14 cellular contexts compared by ENCODE assay signal in genomic region chr9:5549671-5550650, GRCh38. TPM values are rescaled to one million over a fixed set of nuclear protein-coding genes. Genes with fewer than 3 reads are reported as not detected.
DNase-seq lines count a peak whose midpoint lies in the region; ATAC-seq and TF ChIP-seq lines count a peak whose summit lies in the region.
"Had no signal": no experiment of that assay in that cellular context is flagged by ENCODE, and none has a peak within 500 bp of the region (broad histone marks: within the 10 kb centered on the region; RNA-seq: fewer than 3 reads in every experiment).

No MANE protein-coding gene starts in this region.

- H3K4me3 Mint-ChIP-seq in activated T-helper 17 cell treated with anti-CD3 and anti-CD28 coated beads, Interleukin-2, amount 50 U/mL, for 72 hours: no peak overlapping the region
- H3K4me3 Mint-ChIP-seq: CD4-positive, alpha-beta T cell had no signal

- ATAC-seq in HG03280 (IDR thresholded peaks at IDR 0.05; ENCODE audit: unreplicated experiment) (no peak), HG02852 (IDR thresholded peaks at IDR 0.05; ENCODE audit: unreplicated experiment) (no peak)
- ATAC-seq in activated T-helper 17 cell treated with anti-CD3 and anti-CD28 coated beads, Interleukin-2, amount 50 U/mL, for 72 hours (replicated peaks): no peak
- ATAC-seq: Right ventricle myocardium inferior had no signal

- peak; percentile 75 for DNase-seq in GM03348 (ENCODE audit: low spot score)
- no peak for DNase-seq in RWPE1 (ENCODE audit: low spot score)
- DNase-seq in epithelial cell of prostate (ENCODE audit: low read depth, low spot score): peak; percentile 48
- DNase-seq in stimulated activated CD8-positive, alpha-beta memory T cell treated with anti-CD3 and anti-CD28 coated beads, Interleukin-4, amount 100 ng/mL, for 48 hours: no peak
- DNase-seq: amygdala; CD4-positive, alpha-beta T cell; midbrain; NCI-H510A had no signal

- POLR2A ChIA-PET in RWPE1 (lab: Yijun Ruan, JAX; ENCODE audit: low non-redundant PET): no interaction called here

- H3K4me2 ChIP-seq in parathyroid adenoma (ENCODE audit: low read length): no peak overlapping the region

- H3K4me3 ChIP-seq in parathyroid adenoma (ENCODE audit: low read depth, low read length): no peak overlapping the region

- H3K27ac ChIP-seq in RWPE1 (peak overlapping the region; percentile 28; the same call in 1 of the 2 replicates), epithelial cell of prostate (peak overlapping the region; percentile 84), parathyroid adenoma (peak overlapping the region; percentile 82)

- H3K27me3 ChIP-seq in parathyroid adenoma (ENCODE audit: control insufficient read depth, insufficient read depth, low read length): no peaks in the 10 kb centered on the region

- no peaks in the 10 kb centered on the region for H3K36me3 Mint-ChIP-seq in activated T-helper 17 cell treated with anti-CD3 and anti-CD28 coated beads, Interleukin-2, amount 50 U/mL, for 72 hours (ENCODE audit: low read depth)

- no peaks in the 10 kb centered on the region for H3K79me2 ChIP-seq in parathyroid adenoma

- H3K9me3 Mint-ChIP-seq in activated T-helper 17 cell treated with anti-CD3 and anti-CD28 coated beads, Interleukin-2, amount 50 U/mL, for 72 hours: no peaks in the 10 kb centered on the region
- H3K9me3 Mint-ChIP-seq: CD4-positive, alpha-beta T cell had no signal

- TF ChIP-seq CTCF in RWPE1 (conservative IDR thresholded peaks at IDR 0.05; ENCODE audit: low read depth): no peak
- TF ChIP-seq CTCF in parathyroid adenoma (IDR thresholded peaks at IDR 0.05): no peak

- H3K9me3 ChIP-seq in parathyroid adenoma (ENCODE audit: control insufficient read depth, low read length): no peaks in the 10 kb centered on the region

- H3K4me1 ChIP-seq in parathyroid adenoma: peaks cover 21% of the 10 kb centered on the region

- no peaks in the 10 kb centered on the region for H3K36me3 ChIP-seq in parathyroid adenoma (ENCODE audit: control insufficient read depth, insufficient read depth, low read length)

- H3K27ac Mint-ChIP-seq in activated T-helper 17 cell treated with anti-CD3 and anti-CD28 coated beads, Interleukin-2, amount 50 U/mL, for 72 hours: no peak overlapping the region
- H3K27ac Mint-ChIP-seq: CD4-positive, alpha-beta T cell had no signal

- no peak overlapping the region for H3K9ac ChIP-seq in parathyroid adenoma

- H3K4me1 Mint-ChIP-seq in activated T-helper 17 cell treated with anti-CD3 and anti-CD28 coated beads, Interleukin-2, amount 50 U/mL, for 72 hours: peaks cover 5% of the 10 kb centered on the region

- H2AFZ ChIP-seq in parathyroid adenoma: peak overlapping the region; percentile 39

- CTCF ChIA-PET in RWPE1 (lab: Yijun Ruan, JAX): interaction anchor here (0.6 kb wide), 1 partner anchor 1252 kb away, joined by 4 read pairs; no protein-coding TSS in a partner anchor

- H3K27me3 Mint-ChIP-seq in activated T-helper 17 cell treated with anti-CD3 and anti-CD28 coated beads, Interleukin-2, amount 50 U/mL, for 72 hours: no peaks in the 10 kb centered on the region
- H3K27me3 Mint-ChIP-seq: CD4-positive, alpha-beta T cell had no signal

RNA-seq across cellular contexts. Expression of gene PDCD1LG2, which starts 39.6 kb away (rescaled TPM):
- 1 to 10 TPM; 1.2 to 1.5 TPM for total RNA-seq in activated T-helper 17 cell treated with anti-CD3 and anti-CD28 coated beads, Interleukin-2, amount 50 U/mL, for 72 hours
- total RNA-seq: HT-29 had no signal

Comparison
In these comparisons a context has a peak if more than half of its experiments do, and no peak if none do; other contexts are left out.
1. DNase-seq: peak in GM03348 (single experiment) and epithelial cell of prostate (single experiment); none in RWPE1 (single experiment) and stimulated activated CD8-positive, alpha-beta memory T cell treated with anti-CD3 and anti-CD28 coated beads, Interleukin-4, amount 100 ng/mL, for 48 hours (single experiment).
2. H3K27ac ChIP-seq: peak in every context shown above with its lines; median percentile 84 in epithelial cell of prostate; 82 in parathyroid adenoma; 28 in RWPE1.